1 cellular context compared by ENCODE assay signal in the genomic region with DNA sequence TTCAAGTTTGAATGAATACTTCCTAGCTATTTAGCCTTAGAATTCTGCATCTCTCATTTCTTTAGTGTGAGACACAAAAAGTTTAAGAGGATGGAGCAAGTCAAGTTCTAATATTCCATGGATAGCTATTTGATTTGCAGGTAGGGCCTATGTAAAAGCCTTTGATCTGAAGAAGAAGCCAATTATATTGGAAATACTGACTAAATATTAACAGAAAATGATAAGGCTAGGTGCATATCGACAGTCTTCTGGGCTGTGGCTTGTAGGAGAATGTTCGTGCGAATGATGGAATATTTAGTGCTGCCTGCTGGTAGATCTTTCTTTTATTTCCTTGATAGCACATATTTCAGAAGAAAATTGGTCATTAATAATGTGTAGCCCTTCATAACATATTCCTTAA.
TF ChIP-seq lines count a peak whose summit lies in the region.

A gene (minus strand): TSS at position 85 of the 400 bp plus-strand sequence. CDS start 150 bp downstream, outside the sequence.

TF ChIP-seq in HepG2, 621 proteins besides CTCF, POLR2A, EP300 and RAD21:
- TF ChIP-seq ZFP36L2 (CRISPR knock-in tag; IDR thresholded peaks at IDR 0.05), result no peak
- no peak for TF ChIP-seq ZNF225 (CRISPR knock-in tag; IDR thresholded peaks at IDR 0.05)
- TF ChIP-seq, protein P1, sequence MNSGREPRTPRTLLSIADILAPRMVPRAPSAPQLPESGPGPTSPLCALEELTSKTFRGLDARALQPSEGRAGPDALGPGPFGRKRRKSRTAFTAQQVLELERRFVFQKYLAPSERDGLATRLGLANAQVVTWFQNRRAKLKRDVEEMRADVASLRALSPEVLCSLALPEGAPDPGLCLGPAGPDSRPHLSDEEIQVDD (CRISPR knock-in tag; IDR thresholded peaks at IDR 0.05; ENCODE audit: borderline replicate concordance), result no peak
- TF ChIP-seq PAWR (CRISPR knock-in tag; IDR thresholded peaks at IDR 0.05; ENCODE audit: borderline replicate concordance), result no peak
- no peak for TF ChIP-seq BCL6 (CRISPR knock-in tag; IDR thresholded peaks at IDR 0.05)
- no peak for TF ChIP-seq SIN3A (IDR thresholded peaks at IDR 0.05; ENCODE audit: borderline replicate concordance, low read depth, low read length)
- no peak for TF ChIP-seq CC2D1A (CRISPR knock-in tag; IDR thresholded peaks at IDR 0.05)
- no peak for TF ChIP-seq ZNF605 (CRISPR knock-in tag; IDR thresholded peaks at IDR 0.05)
- TF ChIP-seq, protein P2, sequence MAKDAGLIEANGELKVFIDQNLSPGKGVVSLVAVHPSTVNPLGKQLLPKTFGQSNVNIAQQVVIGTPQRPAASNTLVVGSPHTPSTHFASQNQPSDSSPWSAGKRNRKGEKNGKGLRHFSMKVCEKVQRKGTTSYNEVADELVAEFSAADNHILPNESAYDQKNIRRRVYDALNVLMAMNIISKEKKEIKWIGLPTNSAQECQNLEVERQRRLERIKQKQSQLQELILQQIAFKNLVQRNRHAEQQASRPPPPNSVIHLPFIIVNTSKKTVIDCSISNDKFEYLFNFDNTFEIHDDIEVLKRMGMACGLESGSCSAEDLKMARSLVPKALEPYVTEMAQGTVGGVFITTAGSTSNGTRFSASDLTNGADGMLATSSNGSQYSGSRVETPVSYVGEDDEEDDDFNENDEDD (CRISPR knock-in tag; IDR thresholded peaks at IDR 0.05; ENCODE audit: borderline replicate concordance), result no peak
- TF ChIP-seq, protein P3, sequence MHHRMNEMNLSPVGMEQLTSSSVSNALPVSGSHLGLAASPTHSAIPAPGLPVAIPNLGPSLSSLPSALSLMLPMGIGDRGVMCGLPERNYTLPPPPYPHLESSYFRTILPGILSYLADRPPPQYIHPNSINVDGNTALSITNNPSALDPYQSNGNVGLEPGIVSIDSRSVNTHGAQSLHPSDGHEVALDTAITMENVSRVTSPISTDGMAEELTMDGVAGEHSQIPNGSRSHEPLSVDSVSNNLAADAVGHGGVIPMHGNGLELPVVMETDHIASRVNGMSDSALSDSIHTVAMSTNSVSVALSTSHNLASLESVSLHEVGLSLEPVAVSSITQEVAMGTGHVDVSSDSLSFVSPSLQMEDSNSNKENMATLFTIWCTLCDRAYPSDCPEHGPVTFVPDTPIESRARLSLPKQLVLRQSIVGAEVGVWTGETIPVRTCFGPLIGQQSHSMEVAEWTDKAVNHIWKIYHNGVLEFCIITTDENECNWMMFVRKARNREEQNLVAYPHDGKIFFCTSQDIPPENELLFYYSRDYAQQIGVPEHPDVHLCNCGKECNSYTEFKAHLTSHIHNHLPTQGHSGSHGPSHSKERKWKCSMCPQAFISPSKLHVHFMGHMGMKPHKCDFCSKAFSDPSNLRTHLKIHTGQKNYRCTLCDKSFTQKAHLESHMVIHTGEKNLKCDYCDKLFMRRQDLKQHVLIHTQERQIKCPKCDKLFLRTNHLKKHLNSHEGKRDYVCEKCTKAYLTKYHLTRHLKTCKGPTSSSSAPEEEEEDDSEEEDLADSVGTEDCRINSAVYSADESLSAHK (CRISPR knock-in tag; IDR thresholded peaks at IDR 0.05; ENCODE audit: borderline replicate concordance), result no peak
- no peak for TF ChIP-seq ZNF713 (CRISPR knock-in tag; IDR thresholded peaks at IDR 0.05)
- TF ChIP-seq, protein P4, sequence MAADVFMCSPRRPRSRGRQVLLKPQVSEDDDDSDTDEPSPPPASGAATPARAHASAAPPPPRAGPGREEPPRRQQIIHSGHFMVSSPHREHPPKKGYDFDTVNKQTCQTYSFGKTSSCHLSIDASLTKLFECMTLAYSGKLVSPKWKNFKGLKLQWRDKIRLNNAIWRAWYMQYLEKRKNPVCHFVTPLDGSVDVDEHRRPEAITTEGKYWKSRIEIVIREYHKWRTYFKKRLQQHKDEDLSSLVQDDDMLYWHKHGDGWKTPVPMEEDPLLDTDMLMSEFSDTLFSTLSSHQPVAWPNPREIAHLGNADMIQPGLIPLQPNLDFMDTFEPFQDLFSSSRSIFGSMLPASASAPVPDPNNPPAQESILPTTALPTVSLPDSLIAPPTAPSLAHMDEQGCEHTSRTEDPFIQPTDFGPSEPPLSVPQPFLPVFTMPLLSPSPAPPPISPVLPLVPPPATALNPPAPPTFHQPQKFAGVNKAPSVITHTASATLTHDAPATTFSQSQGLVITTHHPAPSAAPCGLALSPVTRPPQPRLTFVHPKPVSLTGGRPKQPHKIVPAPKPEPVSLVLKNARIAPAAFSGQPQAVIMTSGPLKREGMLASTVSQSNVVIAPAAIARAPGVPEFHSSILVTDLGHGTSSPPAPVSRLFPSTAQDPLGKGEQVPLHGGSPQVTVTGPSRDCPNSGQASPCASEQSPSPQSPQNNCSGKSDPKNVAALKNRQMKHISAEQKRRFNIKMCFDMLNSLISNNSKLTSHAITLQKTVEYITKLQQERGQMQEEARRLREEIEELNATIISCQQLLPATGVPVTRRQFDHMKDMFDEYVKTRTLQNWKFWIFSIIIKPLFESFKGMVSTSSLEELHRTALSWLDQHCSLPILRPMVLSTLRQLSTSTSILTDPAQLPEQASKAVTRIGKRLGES (CRISPR knock-in tag; IDR thresholded peaks at IDR 0.05; ENCODE audit: borderline replicate concordance), result no peak
- TF ChIP-seq ZNF431 (CRISPR knock-in tag; IDR thresholded peaks at IDR 0.05; ENCODE audit: borderline replicate concordance, low read depth), result no peak
